ENCODE assay signal across 1 cellular context in genomic region chr5:173746050-173746449, GRCh38.
TF ChIP-seq lines count a peak whose summit lies in the region.

No MANE protein-coding gene starts in this region.

TF ChIP-seq in K562, 482 proteins besides CTCF, POLR2A, EP300 and RAD21 (continued from another document and continues in another):
- TF ChIP-seq ZBTB11 (CRISPR knock-in tag; IDR thresholded peaks at IDR 0.05) (no peak), CREB3 (tag; conservative IDR thresholded peaks at IDR 0.05; ENCODE audit: low read depth) (no peak), FOXK1 (CRISPR knock-in tag; IDR thresholded peaks at IDR 0.05; ENCODE audit: borderline replicate concordance) (no peak), MCM3 (IDR thresholded peaks at IDR 0.05) (no peak), FOXO4 (CRISPR knock-in tag; IDR thresholded peaks at IDR 0.05) (no peak), UBTF (IDR thresholded peaks at IDR 0.05; ENCODE audit: borderline replicate concordance in 1 of 2, low read depth in 2 of 2, low read length in 2 of 2) (no peak), ATF6 (CRISPR knock-in tag; IDR thresholded peaks at IDR 0.05) (no peak), E2F1 (CRISPR knock-in tag; IDR thresholded peaks at IDR 0.05) (no peak), CBFA2T3 (IDR thresholded peaks at IDR 0.05) (peak; percentile 18; the same call in 1 of the 2 replicates), ARID1B (IDR thresholded peaks at IDR 0.05) (peak; percentile 55), ZFP1 (CRISPR knock-in tag; IDR thresholded peaks at IDR 0.05) (no peak), JUND (IDR thresholded peaks at IDR 0.05; ENCODE audit: borderline replicate concordance, low read depth, low read length) (no peak), JUND (tag; IDR thresholded peaks at IDR 0.05; ENCODE audit: borderline replicate concordance, low read depth, low read length) (no peak), RBM25 (IDR thresholded peaks at IDR 0.05; ENCODE audit: low read depth, low read length, severe bottlenecking) (no peak), L3MBTL2 (IDR thresholded peaks at IDR 0.05) (peak; percentile 16; the same call in 1 of the 2 replicates), MITF (IDR thresholded peaks at IDR 0.05) (no peak), ZNF277 (CRISPR knock-in tag; IDR thresholded peaks at IDR 0.05; ENCODE audit: borderline replicate concordance) (no peak), USF2 (CRISPR knock-in tag; IDR thresholded peaks at IDR 0.05) (no peak), ZBTB43 (CRISPR knock-in tag; IDR thresholded peaks at IDR 0.05) (no peak), BCLAF1 (IDR thresholded peaks at IDR 0.05; ENCODE audit: borderline replicate concordance in 1 of 2, control insufficient read depth in 1 of 2, low read depth in 2 of 2, low read length in 1 of 2) (no peak), RBFOX2 (IDR thresholded peaks at IDR 0.05; ENCODE audit: low read depth, low read length) (no peak), ZNF76 (CRISPR knock-in tag; IDR thresholded peaks at IDR 0.05; ENCODE audit: borderline replicate concordance) (no peak), NUFIP1 (IDR thresholded peaks at IDR 0.05; ENCODE audit: partially characterized antibody) (no peak), TCF7L2 (IDR thresholded peaks at IDR 0.05; ENCODE audit: low read depth, low read length) (no peak), E2F8 (IDR thresholded peaks at IDR 0.05; ENCODE audit: low read depth, partially characterized antibody) (no peak), ZNF57 (CRISPR knock-in tag; IDR thresholded peaks at IDR 0.05) (no peak), ZNF584 (CRISPR knock-in tag; IDR thresholded peaks at IDR 0.05; ENCODE audit: low read depth) (no peak), ZNF239 (CRISPR knock-in tag; IDR thresholded peaks at IDR 0.05) (no peak), CBX2 (IDR thresholded peaks at IDR 0.05; ENCODE audit: insufficient read depth, low read length, poor library complexity, severe bottlenecking) (no peak), CHCHD3 (CRISPR knock-in tag; IDR thresholded peaks at IDR 0.05) (no peak), BRD4 (IDR thresholded peaks at IDR 0.05) (no peak), PCBP1 (IDR thresholded peaks at IDR 0.05; ENCODE audit: low read depth, low read length, poor library complexity, severe bottlenecking) (no peak), MAFF (IDR thresholded peaks at IDR 0.05; ENCODE audit: low read length) (peak; percentile 64), TEAD2 (tag; IDR thresholded peaks at IDR 0.05) (no peak), NR2C2 (CRISPR knock-in tag; IDR thresholded peaks at IDR 0.05) (no peak), NR2C2 (tag; IDR thresholded peaks at IDR 0.05) (no peak)
